26 cellular contexts compared by ENCODE assay signal in the genomic region with DNA sequence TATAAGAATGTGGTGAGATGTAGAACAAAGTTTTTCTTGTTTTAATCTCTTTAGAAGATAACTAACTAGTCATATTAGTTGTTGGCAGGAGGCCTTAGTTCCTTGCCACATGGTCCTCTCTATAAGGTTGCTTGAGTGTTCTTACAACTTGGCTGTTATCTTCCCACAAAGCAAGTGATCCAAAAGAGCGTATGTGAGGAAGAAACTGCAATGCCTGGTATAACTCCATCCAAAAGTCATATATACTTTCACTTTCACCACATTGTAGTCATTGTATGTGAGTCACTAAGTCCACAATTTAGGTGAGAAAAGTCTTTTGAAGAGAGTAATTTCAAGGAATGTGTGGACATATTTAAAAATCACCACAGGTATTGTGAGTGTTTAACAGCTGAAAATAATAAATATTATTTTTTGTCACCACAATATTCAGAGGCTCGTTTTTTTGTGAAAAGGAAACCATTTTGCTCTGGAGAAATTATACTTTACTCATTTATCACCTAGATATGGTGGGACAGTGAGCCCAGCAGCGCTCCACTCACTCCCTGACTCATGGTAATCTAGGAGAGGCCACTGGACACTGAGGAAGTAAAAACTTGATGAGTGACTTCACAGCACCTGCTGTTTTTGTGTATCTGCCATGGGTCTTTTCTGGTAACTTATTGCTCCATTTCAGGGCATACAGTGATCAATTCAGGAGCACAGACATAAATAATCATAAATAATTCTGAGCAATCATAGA.
DNase-seq lines count a peak whose midpoint lies in the region; ATAC-seq and TF ChIP-seq lines count a peak whose summit lies in the region.
"Had no signal": no experiment of that assay in that cellular context is flagged by ENCODE, and none has a peak within 500 bp of the region (broad histone marks: within the 10 kb centered on the region; RNA-seq: fewer than 3 reads in every experiment).

No MANE protein-coding gene starts in this region.

- H3F3A ChIP-seq in PC-9 (ENCODE audit: insufficient read depth, low read depth), result no peaks in the 10 kb centered on the region

- CTCF ChIA-PET in PC-9 (lab: Charles Lee), result no interaction called here

- H3K4me1 Mint-ChIP-seq in immature natural killer cell, result no peaks in the 10 kb centered on the region
- H3K4me1 Mint-ChIP-seq: B cell, IgD-negative memory B cell had no signal

- intact Hi-C loops in PC-9 (cut with micrococcal nuclease; ENCODE audit: unreplicated experiment), result no loop called here

- no peaks in the 10 kb centered on the region for H3K4me1 ChIP-seq in PC-9 (replicated peaks; ENCODE audit: insufficient read depth)

- no peaks in the 10 kb centered on the region for H3K36me3 ChIP-seq in PC-9 (ENCODE audit: low read depth)
- H3K36me3 ChIP-seq: thoracic aorta had no signal

- no peaks in the 10 kb centered on the region for H3K79me2 ChIP-seq in PC-9 (ENCODE audit: low read depth)

- peak overlapping the region; percentile 27; the same call in 1 of the 2 replicates for H2AFZ ChIP-seq in PC-9

- H3K4me2 ChIP-seq in PC-9, result peak overlapping the region; percentile 28; the same call in 1 of the 2 replicates
- H3K4me2 ChIP-seq: smooth muscle cell had no signal

- H3K27me3 ChIP-seq in PC-9 (ENCODE audit: insufficient read depth, low read depth), result no peaks in the 10 kb centered on the region
- H3K27me3 ChIP-seq: dorsolateral prefrontal cortex had no signal

- DNase-seq in NOMO-1 treated with DMSO at 0.1 percent for 48 hours (lab: John Stamatoyannopoulos, UW; ENCODE audit: unreplicated experiment) (peak; percentile 7), NOMO-1 (lab: John Stamatoyannopoulos, UW; ENCODE audit: unreplicated experiment in 2 of 2) (no peak), PC-9 (no peak), foreskin melanocyte (peak; percentile 11), NCI-H526 (lab: John Stamatoyannopoulos, UW) (no peak), immature natural killer cell (no peak)
- DNase-seq in activated CD8-positive, alpha-beta memory T cell treated with anti-CD3 and anti-CD28 coated beads, Interleukin-2, amount 50 U/mL, for 4 hours, result no peak
- DNase-seq: activated CD8-positive, alpha-beta memory T cell treated with anti-CD3 and anti-CD28 coated beads for 24 hours; activated naive CD4-positive, alpha-beta T cell treated with Interleukin-2 at 50 U/mL for 16 hours; activated T-cell treated with anti-CD3 and anti-CD28 coated beads, Interleukin-2, amount 50 U/mL, for 48 hours; amniotic stem cell; caudate nucleus; dorsolateral prefrontal cortex; mammary epithelial cell; NCI-H1417; NCI-H2081 treated with DMSO at 0.1 percent for 48 hours; nucleus accumbens; Right ventricle myocardium superior; stimulated activated CD4-positive, alpha-beta T cell treated with anti-CD3 and anti-CD28 coated beads, Interleukin-2, amount 100 ng/mL, for 48 hours; stimulated activated naive CD4-positive, alpha-beta T cell had no signal

- no peaks in the 10 kb centered on the region for H3K9me2 ChIP-seq in PC-9 (ENCODE audit: insufficient read depth)

- no peaks in the 10 kb centered on the region for H3K36me3 Mint-ChIP-seq in immature natural killer cell
- H3K36me3 Mint-ChIP-seq: IgD-negative memory B cell had no signal

- ATAC-seq in GM19452 (IDR thresholded peaks at IDR 0.05; ENCODE audit: unreplicated experiment), result no peak

- no peak overlapping the region for H3K4me3 Mint-ChIP-seq in immature natural killer cell
- H3K4me3 Mint-ChIP-seq: B cell, IgD-negative memory B cell had no signal

- no peaks in the 10 kb centered on the region for H3K9me3 ChIP-seq in PC-9 (ENCODE audit: insufficient read depth, low read depth)
- H3K9me3 ChIP-seq: thoracic aorta had no signal

- no peak overlapping the region for H3K27ac ChIP-seq in PC-9
- H3K27ac ChIP-seq: 22Rv1, dorsolateral prefrontal cortex, thoracic aorta had no signal

- H3K27me3 Mint-ChIP-seq in immature natural killer cell (ENCODE audit: low read depth in 3 of 3), result no peaks in the 10 kb centered on the region
- H3K27me3 Mint-ChIP-seq: B cell, IgD-negative memory B cell had no signal

- POLR2A ChIA-PET in PC-9 (lab: Charles Lee; ENCODE audit: unreplicated experiment), result no interaction called here

- H4K20me1 ChIP-seq in PC-9 (ENCODE audit: insufficient read depth), result no peaks in the 10 kb centered on the region

- BruUV-seq in PC-9 (replicated peaks; lab: Mats Ljungman, UMichigan), result no TSS peak

- no peak for TF ChIP-seq CTCF in PC-9 (conservative IDR thresholded peaks at IDR 0.05)

- no peak overlapping the region for H3K27ac Mint-ChIP-seq in immature natural killer cell
- H3K27ac Mint-ChIP-seq: B cell, IgD-negative memory B cell had no signal

- peaks cover 2 to 11% (median 5%) of the 10 kb centered on the region in 6 donors for H3K9me3 Mint-ChIP-seq in immature natural killer cell
- H3K9me3 Mint-ChIP-seq: IgD-negative memory B cell had no signal

- H3K4me3 ChIP-seq in PC-9, result no peak overlapping the region
- H3K4me3 ChIP-seq: dorsolateral prefrontal cortex, smooth muscle cell, thoracic aorta had no signal

Comparison
In these comparisons a context has a peak if more than half of its experiments do, and no peak if none do; other contexts are left out.
1. DNase-seq: peak in NOMO-1 treated with DMSO at 0.1 percent for 48 hours (single experiment) and foreskin melanocyte (single experiment); none in NOMO-1 (0 of 2), PC-9 (0 of 2), activated CD8-positive, alpha-beta memory T cell treated with anti-CD3 and anti-CD28 coated beads, Interleukin-2, amount 50 U/mL, for 4 hours (single experiment), NCI-H526 (0 of 2) and immature natural killer cell (0 of 3).